ENCODE assay signal across 1 cellular context in the genomic region with DNA sequence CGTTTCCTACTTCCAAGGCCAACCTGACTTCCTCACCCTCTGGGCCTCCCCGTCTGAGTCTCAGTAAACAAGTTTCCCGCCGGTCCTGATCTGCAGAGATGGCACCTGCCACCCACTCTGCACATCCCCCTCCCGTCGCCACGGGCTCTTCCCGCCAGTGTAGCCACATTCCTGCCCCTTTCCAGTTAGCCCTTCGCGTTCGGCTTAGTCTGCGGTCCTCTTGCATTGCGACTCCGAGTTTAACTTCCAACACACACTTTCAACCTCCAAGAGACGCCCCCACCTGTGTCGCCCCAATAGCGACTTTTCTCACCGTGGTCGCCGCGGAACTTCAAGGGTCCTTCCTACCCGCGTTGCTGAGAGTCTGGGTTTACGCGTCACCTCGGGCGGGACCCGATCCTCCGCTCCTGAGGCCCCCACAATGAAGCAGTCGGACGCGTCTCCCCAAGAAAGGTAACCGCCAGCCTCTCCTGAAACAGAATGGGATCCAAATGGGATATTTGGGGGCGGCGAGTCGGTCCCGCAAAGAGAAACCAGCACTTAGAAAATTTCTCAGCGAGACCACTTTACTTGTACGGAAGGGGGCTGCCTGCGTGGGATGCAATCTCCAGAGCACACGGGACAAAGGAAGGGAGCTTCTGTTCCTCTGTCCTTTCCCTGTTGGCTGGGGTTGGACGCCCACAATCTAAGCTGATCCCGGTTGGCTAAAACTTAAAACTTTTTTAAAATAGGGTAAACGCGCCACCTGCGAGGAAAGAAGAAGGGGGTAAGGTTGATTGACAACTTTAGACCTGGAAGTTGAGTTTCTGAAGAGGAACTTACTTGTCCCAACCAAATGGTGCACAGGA.
TF ChIP-seq lines count a peak whose summit lies in the region.

No MANE protein-coding gene starts in this region.

TF ChIP-seq in HepG2, 621 proteins besides CTCF, POLR2A, EP300 and RAD21 (continues in another document):
- TF ChIP-seq, protein P1, sequence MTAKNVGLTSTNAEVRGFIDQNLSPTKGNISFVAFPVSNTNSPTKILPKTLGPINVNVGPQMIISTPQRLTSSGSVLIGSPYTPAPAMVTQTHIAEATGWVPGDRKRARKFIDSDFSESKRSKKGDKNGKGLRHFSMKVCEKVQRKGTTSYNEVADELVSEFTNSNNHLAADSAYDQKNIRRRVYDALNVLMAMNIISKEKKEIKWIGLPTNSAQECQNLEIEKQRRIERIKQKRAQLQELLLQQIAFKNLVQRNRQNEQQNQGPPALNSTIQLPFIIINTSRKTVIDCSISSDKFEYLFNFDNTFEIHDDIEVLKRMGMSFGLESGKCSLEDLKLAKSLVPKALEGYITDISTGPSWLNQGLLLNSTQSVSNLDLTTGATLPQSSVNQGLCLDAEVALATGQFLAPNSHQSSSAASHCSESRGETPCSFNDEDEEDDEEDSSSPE (CRISPR knock-in tag; IDR thresholded peaks at IDR 0.05): peak; percentile 92
- TF ChIP-seq TARDBP (CRISPR knock-in tag; IDR thresholded peaks at IDR 0.05) (no peak), ZNF326 (CRISPR knock-in tag; IDR thresholded peaks at IDR 0.05; ENCODE audit: borderline replicate concordance) (no peak), ZNF788 (CRISPR knock-in tag; IDR thresholded peaks at IDR 0.05; ENCODE audit: borderline replicate concordance) (peak; percentile 70; the same call in 1 of the 2 replicates), PAX8 (CRISPR knock-in tag; IDR thresholded peaks at IDR 0.05; ENCODE audit: borderline replicate concordance) (no peak), FOXP1 (IDR thresholded peaks at IDR 0.05) (no peak), FOXP1 (CRISPR knock-in tag; IDR thresholded peaks at IDR 0.05) (peak; percentile 49; the same call in 1 of the 2 replicates), ZNF441 (CRISPR knock-in tag; IDR thresholded peaks at IDR 0.05; ENCODE audit: borderline replicate concordance) (0 out of 2 replicates have a peak, but pooled peaks have one; percentile 43), ZNF772 (CRISPR knock-in tag; IDR thresholded peaks at IDR 0.05) (0 out of 2 replicates have a peak, but pooled peaks have one; percentile 48), GFI1 (CRISPR knock-in tag; IDR thresholded peaks at IDR 0.05; ENCODE audit: borderline replicate concordance) (peak; percentile 53; the same call in 1 of the 2 replicates), HOXD1 (CRISPR knock-in tag; IDR thresholded peaks at IDR 0.05) (no peak), KAT2B (IDR thresholded peaks at IDR 0.05; ENCODE audit: borderline replicate concordance, low read depth, low read length) (no peak), GPN1 (CRISPR knock-in tag; IDR thresholded peaks at IDR 0.05; ENCODE audit: borderline replicate concordance) (no peak), HNF4G (IDR thresholded peaks at IDR 0.05; ENCODE audit: borderline replicate concordance, low read depth, low read length) (no peak), HNF4G (CRISPR knock-in tag; IDR thresholded peaks at IDR 0.05; ENCODE audit: borderline replicate concordance, low read depth) (no peak), ZNF547 (CRISPR knock-in tag; IDR thresholded peaks at IDR 0.05) (no peak), DMAP1 (CRISPR knock-in tag; IDR thresholded peaks at IDR 0.05) (peak; percentile 68; the same call in 1 of the 2 replicates), RNF2 (conservative IDR thresholded peaks at IDR 0.05; ENCODE audit: low read depth) (0 out of 2 replicates have a peak, but pooled peaks have one; percentile 33), ZNF598 (CRISPR knock-in tag; IDR thresholded peaks at IDR 0.05; ENCODE audit: borderline replicate concordance) (0 out of 2 replicates have a peak, but pooled peaks have one; percentile 50), KLF16 (CRISPR knock-in tag; IDR thresholded peaks at IDR 0.05) (no peak; a peak in 1 of 4 replicates), ZNF800 (CRISPR knock-in tag; IDR thresholded peaks at IDR 0.05) (0 out of 2 replicates have a peak, but pooled peaks have one; percentile 56), REL (CRISPR knock-in tag; conservative IDR thresholded peaks at IDR 0.05) (0 out of 2 replicates have a peak, but pooled peaks have one; percentile 53), HNRNPUL1 (IDR thresholded peaks at IDR 0.05; ENCODE audit: low read depth, low read length) (no peak), YEATS4 (CRISPR knock-in tag; IDR thresholded peaks at IDR 0.05; ENCODE audit: borderline replicate concordance) (no peak), ZSCAN31 (CRISPR knock-in tag; IDR thresholded peaks at IDR 0.05; ENCODE audit: low read depth) (0 out of 2 replicates have a peak, but pooled peaks have one; percentile 49), NFIB (CRISPR knock-in tag; IDR thresholded peaks at IDR 0.05; ENCODE audit: borderline replicate concordance) (no peak), KMT2A (CRISPR knock-in tag; IDR thresholded peaks at IDR 0.05) (peak; percentile 40; the same call in 1 of the 2 replicates), TBX2 (CRISPR knock-in tag; IDR thresholded peaks at IDR 0.05; ENCODE audit: borderline replicate concordance) (peak; percentile 61), PHF8 (CRISPR knock-in tag; IDR thresholded peaks at IDR 0.05) (0 out of 2 replicates have a peak, but pooled peaks have one; percentile 5), PHF21A (CRISPR knock-in tag; IDR thresholded peaks at IDR 0.05) (0 out of 2 replicates have a peak, but pooled peaks have one; percentile 0), FOXO1 (CRISPR knock-in tag; IDR thresholded peaks at IDR 0.05) (peak; percentile 73)
- TF ChIP-seq, protein P2, sequence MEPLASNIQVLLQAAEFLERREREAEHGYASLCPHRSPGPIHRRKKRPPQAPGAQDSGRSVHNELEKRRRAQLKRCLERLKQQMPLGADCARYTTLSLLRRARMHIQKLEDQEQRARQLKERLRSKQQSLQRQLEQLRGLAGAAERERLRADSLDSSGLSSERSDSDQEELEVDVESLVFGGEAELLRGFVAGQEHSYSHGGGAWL (CRISPR knock-in tag; IDR thresholded peaks at IDR 0.05): 0 out of 2 replicates have a peak, but pooled peaks have one; percentile 58
- TF ChIP-seq, protein P3, sequence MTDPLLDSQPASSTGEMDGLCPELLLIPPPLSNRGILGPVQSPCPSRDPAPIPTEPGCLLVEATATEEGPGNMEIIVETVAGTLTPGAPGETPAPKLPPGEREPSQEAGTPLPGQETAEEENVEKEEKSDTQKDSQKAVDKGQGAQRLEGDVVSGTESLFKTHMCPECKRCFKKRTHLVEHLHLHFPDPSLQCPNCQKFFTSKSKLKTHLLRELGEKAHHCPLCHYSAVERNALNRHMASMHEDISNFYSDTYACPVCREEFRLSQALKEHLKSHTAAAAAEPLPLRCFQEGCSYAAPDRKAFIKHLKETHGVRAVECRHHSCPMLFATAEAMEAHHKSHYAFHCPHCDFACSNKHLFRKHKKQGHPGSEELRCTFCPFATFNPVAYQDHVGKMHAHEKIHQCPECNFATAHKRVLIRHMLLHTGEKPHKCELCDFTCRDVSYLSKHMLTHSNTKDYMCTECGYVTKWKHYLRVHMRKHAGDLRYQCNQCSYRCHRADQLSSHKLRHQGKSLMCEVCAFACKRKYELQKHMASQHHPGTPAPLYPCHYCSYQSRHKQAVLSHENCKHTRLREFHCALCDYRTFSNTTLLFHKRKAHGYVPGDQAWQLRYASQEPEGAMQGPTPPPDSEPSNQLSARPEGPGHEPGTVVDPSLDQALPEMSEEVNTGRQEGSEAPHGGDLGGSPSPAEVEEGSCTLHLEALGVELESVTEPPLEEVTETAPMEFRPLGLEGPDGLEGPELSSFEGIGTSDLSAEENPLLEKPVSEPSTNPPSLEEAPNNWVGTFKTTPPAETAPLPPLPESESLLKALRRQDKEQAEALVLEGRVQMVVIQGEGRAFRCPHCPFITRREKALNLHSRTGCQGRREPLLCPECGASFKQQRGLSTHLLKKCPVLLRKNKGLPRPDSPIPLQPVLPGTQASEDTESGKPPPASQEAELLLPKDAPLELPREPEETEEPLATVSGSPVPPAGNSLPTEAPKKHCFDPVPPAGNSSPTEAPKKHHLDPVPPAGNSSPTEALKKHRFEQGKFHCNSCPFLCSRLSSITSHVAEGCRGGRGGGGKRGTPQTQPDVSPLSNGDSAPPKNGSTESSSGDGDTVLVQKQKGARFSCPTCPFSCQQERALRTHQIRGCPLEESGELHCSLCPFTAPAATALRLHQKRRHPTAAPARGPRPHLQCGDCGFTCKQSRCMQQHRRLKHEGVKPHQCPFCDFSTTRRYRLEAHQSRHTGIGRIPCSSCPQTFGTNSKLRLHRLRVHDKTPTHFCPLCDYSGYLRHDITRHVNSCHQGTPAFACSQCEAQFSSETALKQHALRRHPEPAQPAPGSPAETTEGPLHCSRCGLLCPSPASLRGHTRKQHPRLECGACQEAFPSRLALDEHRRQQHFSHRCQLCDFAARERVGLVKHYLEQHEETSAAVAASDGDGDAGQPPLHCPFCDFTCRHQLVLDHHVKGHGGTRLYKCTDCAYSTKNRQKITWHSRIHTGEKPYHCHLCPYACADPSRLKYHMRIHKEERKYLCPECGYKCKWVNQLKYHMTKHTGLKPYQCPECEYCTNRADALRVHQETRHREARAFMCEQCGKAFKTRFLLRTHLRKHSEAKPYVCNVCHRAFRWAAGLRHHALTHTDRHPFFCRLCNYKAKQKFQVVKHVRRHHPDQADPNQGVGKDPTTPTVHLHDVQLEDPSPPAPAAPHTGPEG (CRISPR knock-in tag; IDR thresholded peaks at IDR 0.05): peak; percentile 76; the same call in 1 of the 2 replicates
- TF ChIP-seq, protein P4, sequence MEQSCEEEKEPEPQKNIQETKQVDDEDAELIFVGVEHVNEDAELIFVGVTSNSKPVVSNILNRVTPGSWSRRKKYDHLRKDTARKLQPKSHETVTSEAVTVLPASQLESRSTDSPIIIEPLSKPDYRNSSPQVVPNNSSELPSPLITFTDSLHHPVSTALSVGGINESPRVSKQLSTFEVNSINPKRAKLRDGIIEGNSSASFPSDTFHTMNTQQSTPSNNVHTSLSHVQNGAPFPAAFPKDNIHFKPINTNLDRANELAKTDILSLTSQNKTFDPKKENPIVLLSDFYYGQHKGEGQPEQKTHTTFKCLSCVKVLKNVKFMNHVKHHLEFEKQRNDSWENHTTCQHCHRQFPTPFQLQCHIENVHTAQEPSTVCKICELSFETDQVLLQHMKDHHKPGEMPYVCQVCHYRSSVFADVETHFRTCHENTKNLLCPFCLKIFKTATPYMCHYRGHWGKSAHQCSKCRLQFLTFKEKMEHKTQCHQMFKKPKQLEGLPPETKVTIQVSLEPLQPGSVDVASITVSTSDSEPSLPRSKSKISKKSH (CRISPR knock-in tag; IDR thresholded peaks at IDR 0.05; ENCODE audit: borderline replicate concordance): peak; percentile 80; the same call in 1 of the 2 replicates
- TF ChIP-seq, protein P5, sequence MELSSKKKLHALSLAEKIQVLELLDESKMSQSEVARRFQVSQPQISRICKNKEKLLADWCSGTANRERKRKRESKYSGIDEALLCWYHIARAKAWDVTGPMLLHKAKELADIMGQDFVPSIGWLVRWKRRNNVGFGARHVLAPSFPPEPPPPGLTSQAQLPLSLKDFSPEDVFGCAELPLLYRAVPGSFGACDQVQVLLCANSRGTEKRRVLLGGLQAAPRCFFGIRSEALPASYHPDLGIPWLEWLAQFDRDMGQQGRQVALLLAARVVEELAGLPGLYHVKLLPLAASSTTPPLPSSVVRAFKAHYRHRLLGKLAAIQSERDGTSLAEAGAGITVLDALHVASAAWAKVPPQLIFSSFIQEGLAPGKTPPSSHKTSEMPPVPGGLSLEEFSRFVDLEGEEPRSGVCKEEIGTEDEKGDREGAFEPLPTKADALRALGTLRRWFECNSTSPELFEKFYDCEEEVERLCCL (CRISPR knock-in tag; IDR thresholded peaks at IDR 0.05; ENCODE audit: borderline replicate concordance): no peak
- TF ChIP-seq, protein P6, sequence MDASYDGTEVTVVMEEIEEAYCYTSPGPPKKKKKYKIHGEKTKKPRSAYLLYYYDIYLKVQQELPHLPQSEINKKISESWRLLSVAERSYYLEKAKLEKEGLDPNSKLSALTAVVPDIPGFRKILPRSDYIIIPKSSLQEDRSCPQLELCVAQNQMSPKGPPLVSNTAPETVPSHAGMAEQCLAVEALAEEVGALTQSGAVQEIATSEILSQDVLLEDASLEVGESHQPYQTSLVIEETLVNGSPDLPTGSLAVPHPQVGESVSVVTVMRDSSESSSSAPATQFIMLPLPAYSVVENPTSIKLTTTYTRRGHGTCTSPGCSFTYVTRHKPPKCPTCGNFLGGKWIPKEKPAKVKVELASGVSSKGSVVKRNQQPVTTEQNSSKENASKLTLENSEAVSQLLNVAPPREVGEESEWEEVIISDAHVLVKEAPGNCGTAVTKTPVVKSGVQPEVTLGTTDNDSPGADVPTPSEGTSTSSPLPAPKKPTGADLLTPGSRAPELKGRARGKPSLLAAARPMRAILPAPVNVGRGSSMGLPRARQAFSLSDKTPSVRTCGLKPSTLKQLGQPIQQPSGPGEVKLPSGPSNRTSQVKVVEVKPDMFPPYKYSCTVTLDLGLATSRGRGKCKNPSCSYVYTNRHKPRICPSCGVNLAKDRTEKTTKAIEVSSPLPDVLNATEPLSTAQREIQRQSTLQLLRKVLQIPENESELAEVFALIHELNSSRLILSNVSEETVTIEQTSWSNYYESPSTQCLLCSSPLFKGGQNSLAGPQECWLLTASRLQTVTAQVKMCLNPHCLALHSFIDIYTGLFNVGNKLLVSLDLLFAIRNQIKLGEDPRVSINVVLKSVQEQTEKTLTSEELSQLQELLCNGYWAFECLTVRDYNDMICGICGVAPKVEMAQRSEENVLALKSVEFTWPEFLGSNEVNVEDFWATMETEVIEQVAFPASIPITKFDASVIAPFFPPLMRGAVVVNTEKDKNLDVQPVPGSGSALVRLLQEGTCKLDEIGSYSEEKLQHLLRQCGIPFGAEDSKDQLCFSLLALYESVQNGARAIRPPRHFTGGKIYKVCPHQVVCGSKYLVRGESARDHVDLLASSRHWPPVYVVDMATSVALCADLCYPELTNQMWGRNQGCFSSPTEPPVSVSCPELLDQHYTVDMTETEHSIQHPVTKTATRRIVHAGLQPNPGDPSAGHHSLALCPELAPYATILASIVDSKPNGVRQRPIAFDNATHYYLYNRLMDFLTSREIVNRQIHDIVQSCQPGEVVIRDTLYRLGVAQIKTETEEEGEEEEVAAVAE (CRISPR knock-in tag; IDR thresholded peaks at IDR 0.05; ENCODE audit: borderline replicate concordance): no peak
- TF ChIP-seq, protein P7, sequence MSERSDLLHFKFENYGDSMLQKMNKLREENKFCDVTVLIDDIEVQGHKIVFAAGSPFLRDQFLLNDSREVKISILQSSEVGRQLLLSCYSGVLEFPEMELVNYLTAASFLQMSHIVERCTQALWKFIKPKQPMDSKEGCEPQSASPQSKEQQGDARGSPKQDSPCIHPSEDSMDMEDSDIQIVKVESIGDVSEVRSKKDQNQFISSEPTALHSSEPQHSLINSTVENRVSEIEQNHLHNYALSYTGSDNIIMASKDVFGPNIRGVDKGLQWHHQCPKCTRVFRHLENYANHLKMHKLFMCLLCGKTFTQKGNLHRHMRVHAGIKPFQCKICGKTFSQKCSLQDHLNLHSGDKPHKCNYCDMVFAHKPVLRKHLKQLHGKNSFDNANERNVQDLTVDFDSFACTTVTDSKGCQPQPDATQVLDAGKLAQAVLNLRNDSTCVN (CRISPR knock-in tag; IDR thresholded peaks at IDR 0.05; ENCODE audit: borderline replicate concordance): peak; percentile 81; the same call in 1 of the 2 replicates
